In the genomic region with DNA sequence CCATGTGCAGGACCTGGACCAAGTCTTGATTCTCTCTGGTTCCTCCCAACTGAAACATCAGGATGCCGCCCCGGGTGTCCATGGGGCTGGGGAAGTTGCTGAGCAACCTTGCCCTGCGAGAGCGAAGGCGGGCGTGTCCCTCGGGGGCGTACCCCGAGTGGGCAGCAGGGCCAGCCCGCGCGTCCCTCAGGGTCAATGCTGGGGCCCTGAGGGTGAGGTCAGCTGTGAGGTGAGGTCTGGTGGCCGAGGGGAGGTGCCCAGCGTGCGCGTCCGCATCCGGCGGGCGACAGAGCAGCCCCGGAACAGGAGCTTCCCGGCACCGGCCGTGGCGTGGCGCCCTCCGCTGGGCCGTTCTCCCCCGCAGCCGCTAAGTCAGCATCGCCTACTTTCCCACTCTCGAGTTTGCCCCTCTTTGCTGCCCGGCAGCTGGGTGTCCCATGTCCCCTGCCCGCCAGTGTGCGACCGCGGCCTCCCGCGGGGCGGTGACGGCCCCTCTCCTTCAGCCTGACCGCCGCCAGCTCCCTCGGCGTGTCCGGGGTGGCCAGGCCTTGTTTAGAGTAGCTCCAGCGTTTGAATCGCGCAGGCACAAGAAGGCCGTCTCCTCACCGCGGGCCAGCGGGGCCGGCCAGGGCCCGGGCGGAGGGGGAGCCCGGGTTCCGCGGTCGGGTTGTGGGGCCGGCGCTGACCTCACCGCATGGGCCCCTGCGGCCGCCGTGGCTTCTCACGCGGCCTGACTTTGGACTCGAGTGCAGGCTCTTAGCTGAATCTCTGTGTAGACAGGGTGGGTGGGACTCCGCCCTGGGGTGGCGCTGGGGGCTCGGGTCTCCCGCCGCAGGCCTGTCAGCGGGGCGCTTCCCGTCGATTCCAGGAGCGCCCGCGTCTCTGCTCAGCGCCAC, we compare ENCODE assay signal across 1 cellular context.
A peak's percentile ranks its signal among the peaks of the same experiment; 100 is the strongest.
TF ChIP-seq lines count a peak whose summit lies in the region.

No MANE protein-coding gene starts in this region.

TF ChIP-seq in HEK293, 187 proteins besides CTCF, POLR2A, EP300 and RAD21 (continued from another document and continues in another):
- TF ChIP-seq ZBTB49 (tag by site-specific recombination; IDR thresholded peaks at IDR 0.05; ENCODE audit: low read depth) (no peak), ZNF645 (tag by site-specific recombination; IDR thresholded peaks at IDR 0.05) (no peak), ZIC2 (tag by site-specific recombination; IDR thresholded peaks at IDR 0.05) (peak; percentile 53), HOXA7 (CRISPR knock-in tag; IDR thresholded peaks at IDR 0.05; ENCODE audit: borderline replicate concordance) (no peak), PRDM4 (tag by site-specific recombination; IDR thresholded peaks at IDR 0.05) (peak; percentile 24; the same call in 1 of the 2 replicates), ZNF843 (tag by site-specific recombination; IDR thresholded peaks at IDR 0.05) (no peak), ZFP3 (tag by site-specific recombination; IDR thresholded peaks at IDR 0.05; ENCODE audit: low read depth) (no peak), EGR2 (tag by site-specific recombination; IDR thresholded peaks at IDR 0.05; ENCODE audit: low read depth) (peak; percentile 70), PRDM1 (tag by site-specific recombination; IDR thresholded peaks at IDR 0.05) (peak; percentile 31; the same call in 1 of the 2 replicates), ZNF701 (tag by site-specific recombination; IDR thresholded peaks at IDR 0.05) (no peak), SCRT2 (tag by site-specific recombination; IDR thresholded peaks at IDR 0.05) (no peak), SP7 (tag by site-specific recombination; IDR thresholded peaks at IDR 0.05) (peak; percentile 68), ZFP69B (tag by site-specific recombination; IDR thresholded peaks at IDR 0.05) (peak; percentile 44; the same call in 1 of the 2 replicates), ZNF140 (tag by site-specific recombination; IDR thresholded peaks at IDR 0.05) (no peak), ZNF785 (tag by site-specific recombination; IDR thresholded peaks at IDR 0.05) (0 out of 2 replicates have a peak, but pooled peaks have one; percentile 56), ZNF214 (tag by site-specific recombination; IDR thresholded peaks at IDR 0.05; ENCODE audit: borderline replicate concordance) (no peak), ZNF548 (tag by site-specific recombination; IDR thresholded peaks at IDR 0.05) (no peak), KLF7 (tag by site-specific recombination; IDR thresholded peaks at IDR 0.05; ENCODE audit: borderline replicate concordance) (peak; percentile 68), ZNF488 (tag by site-specific recombination; IDR thresholded peaks at IDR 0.05) (no peak), PRDM10 (tag by site-specific recombination; IDR thresholded peaks at IDR 0.05) (peak; percentile 32), GLIS1 (tag by site-specific recombination; IDR thresholded peaks at IDR 0.05) (peak; percentile 47), ZNF2 (tag by site-specific recombination; IDR thresholded peaks at IDR 0.05) (peak; percentile 44; the same call in 1 of the 2 replicates), KLF1 (tag by site-specific recombination; IDR thresholded peaks at IDR 0.05) (peak; percentile 74), ZNF585B (tag by site-specific recombination; IDR thresholded peaks at IDR 0.05) (no peak), ZNF24 (tag by site-specific recombination; IDR thresholded peaks at IDR 0.05) (peak; percentile 58; the same call in 1 of the 2 replicates), ELK4 (IDR thresholded peaks at IDR 0.05; ENCODE audit: borderline replicate concordance, low read depth, low read length) (no peak), ZNF416 (tag by site-specific recombination; IDR thresholded peaks at IDR 0.05) (no peak), ZNF423 (tag by site-specific recombination; IDR thresholded peaks at IDR 0.05) (peak; percentile 67), ZNF571 (tag by site-specific recombination; IDR thresholded peaks at IDR 0.05) (no peak), ZNF335 (tag by site-specific recombination; conservative IDR thresholded peaks at IDR 0.05) (peak; percentile 96), BCL11B (tag by site-specific recombination; IDR thresholded peaks at IDR 0.05; ENCODE audit: low read depth) (peak; percentile 69; the same call in 1 of the 2 replicates), ZNF324 (tag by site-specific recombination; IDR thresholded peaks at IDR 0.05) (0 out of 2 replicates have a peak, but pooled peaks have one; percentile 37)
- TF ChIP-seq, protein P1, sequence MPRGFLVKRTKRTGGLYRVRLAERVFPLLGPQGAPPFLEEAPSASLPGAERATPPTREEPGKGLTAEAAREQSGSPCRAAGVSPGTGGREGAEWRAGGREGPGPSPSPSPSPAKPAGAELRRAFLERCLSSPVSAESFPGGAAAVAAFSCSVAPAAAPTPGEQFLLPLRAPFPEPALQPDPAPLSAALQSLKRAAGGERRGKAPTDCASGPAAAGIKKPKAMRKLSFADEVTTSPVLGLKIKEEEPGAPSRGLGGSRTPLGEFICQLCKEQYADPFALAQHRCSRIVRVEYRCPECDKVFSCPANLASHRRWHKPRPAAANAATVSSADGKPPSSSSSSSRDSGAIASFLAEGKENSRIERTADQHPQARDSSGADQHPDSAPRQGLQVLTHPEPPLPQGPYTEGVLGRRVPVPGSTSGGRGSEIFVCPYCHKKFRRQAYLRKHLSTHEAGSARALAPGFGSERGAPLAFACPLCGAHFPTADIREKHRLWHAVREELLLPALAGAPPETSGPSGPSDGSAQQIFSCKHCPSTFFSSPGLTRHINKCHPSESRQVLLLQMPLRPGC (tag by site-specific recombination; IDR thresholded peaks at IDR 0.05): 0 out of 2 replicates have a peak, but pooled peaks have one; percentile 16
- TF ChIP-seq, protein P2, sequence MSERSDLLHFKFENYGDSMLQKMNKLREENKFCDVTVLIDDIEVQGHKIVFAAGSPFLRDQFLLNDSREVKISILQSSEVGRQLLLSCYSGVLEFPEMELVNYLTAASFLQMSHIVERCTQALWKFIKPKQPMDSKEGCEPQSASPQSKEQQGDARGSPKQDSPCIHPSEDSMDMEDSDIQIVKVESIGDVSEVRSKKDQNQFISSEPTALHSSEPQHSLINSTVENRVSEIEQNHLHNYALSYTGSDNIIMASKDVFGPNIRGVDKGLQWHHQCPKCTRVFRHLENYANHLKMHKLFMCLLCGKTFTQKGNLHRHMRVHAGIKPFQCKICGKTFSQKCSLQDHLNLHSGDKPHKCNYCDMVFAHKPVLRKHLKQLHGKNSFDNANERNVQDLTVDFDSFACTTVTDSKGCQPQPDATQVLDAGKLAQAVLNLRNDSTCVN (tag by site-specific recombination; optimal IDR thresholded peaks at IDR 0.05): peak; percentile 80
- TF ChIP-seq, protein P3, sequence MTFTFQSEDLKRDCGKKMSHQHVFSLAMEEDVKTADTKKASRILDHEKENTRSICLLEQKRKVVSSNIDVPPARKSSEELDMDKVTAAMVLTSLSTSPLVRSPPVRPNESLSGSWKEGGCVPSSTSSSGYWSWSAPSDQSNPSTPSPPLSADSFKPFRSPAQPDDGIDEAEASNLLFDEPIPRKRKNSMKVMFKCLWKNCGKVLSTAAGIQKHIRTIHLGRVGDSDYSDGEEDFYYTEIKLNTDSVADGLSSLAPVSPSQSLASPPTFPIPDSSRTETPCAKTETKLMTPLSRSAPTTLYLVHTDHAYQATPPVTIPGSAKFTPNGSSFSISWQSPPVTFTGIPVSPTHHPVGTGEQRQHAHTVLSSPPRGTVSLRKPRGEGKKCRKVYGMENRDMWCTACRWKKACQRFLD (tag by site-specific recombination; IDR thresholded peaks at IDR 0.05): no peak
- TF ChIP-seq, protein P4, sequence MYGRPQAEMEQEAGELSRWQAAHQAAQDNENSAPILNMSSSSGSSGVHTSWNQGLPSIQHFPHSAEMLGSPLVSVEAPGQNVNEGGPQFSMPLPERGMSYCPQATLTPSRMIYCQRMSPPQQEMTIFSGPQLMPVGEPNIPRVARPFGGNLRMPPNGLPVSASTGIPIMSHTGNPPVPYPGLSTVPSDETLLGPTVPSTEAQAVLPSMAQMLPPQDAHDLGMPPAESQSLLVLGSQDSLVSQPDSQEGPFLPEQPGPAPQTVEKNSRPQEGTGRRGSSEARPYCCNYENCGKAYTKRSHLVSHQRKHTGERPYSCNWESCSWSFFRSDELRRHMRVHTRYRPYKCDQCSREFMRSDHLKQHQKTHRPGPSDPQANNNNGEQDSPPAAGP (tag by site-specific recombination; IDR thresholded peaks at IDR 0.05): peak; percentile 78; the same call in 1 of the 2 replicates
